19 cellular contexts compared by ENCODE assay signal in genomic region chr15:100229181-100230163, GRCh38.
DNase-seq lines count a peak whose midpoint lies in the region; ATAC-seq and TF ChIP-seq lines count a peak whose summit lies in the region.
"Had no signal": no experiment of that assay in that cellular context is flagged by ENCODE, and none has a peak within 500 bp of the region (broad histone marks: within the 10 kb centered on the region; RNA-seq: fewer than 3 reads in every experiment).

No MANE protein-coding gene starts in this region.

- H3K4me2 ChIP-seq in smooth muscle cell, result no peak overlapping the region
- H3K4me2 ChIP-seq: neural progenitor cell had no signal

- peaks cover 14 to 22% (median 19%) of the 10 kb centered on the region in 4 donors for H3K4me1 Mint-ChIP-seq in CD4-positive, alpha-beta memory T cell
- peaks cover 25% of the 10 kb centered on the region for H3K4me1 Mint-ChIP-seq in activated CD8-positive, alpha-beta T cell treated with anti-CD3 and anti-CD28 coated beads for 36 hours (ENCODE audit: low read depth)
- H3K4me1 Mint-ChIP-seq in naive thymus-derived CD4-positive, alpha-beta T cell, result peaks cover 0 to 34% (median 24%) of the 10 kb centered on the region in 7 donors

- peaks cover 2 to 3% of the 10 kb centered on the region in 2 donors for H3K36me3 Mint-ChIP-seq in CD4-positive, alpha-beta memory T cell
- no peaks in the 10 kb centered on the region for H3K36me3 Mint-ChIP-seq in activated CD8-positive, alpha-beta T cell treated with anti-CD3 and anti-CD28 coated beads for 36 hours (ENCODE audit: low read depth)
- H3K36me3 Mint-ChIP-seq in naive thymus-derived CD4-positive, alpha-beta T cell, result peaks cover 0 to 16% (median 5%) of the 10 kb centered on the region in 5 donors
- H3K36me3 Mint-ChIP-seq: activated naive CD4-positive, alpha-beta T cell treated with anti-CD3 and anti-CD28 coated beads, Interleukin-2, amount 10 ng/mL, durations not matched to agents 7 days and 5 days; neural progenitor cell had no signal

- H3K36me3 ChIP-seq in CD4-positive, alpha-beta memory T cell (ENCODE audit: insufficient read depth, low read length), result no peaks in the 10 kb centered on the region
- no peaks in the 10 kb centered on the region for H3K36me3 ChIP-seq in naive thymus-derived CD4-positive, alpha-beta T cell (ENCODE audit: control insufficient read depth in 2 of 3, insufficient read depth in 3 of 3, low read length in 3 of 3)
- no peaks in the 10 kb centered on the region for H3K36me3 ChIP-seq in smooth muscle cell (ENCODE audit: low read depth)
- H3K36me3 ChIP-seq: neural progenitor cell, upper lobe of right lung had no signal

- H3K4me1 ChIP-seq in CD4-positive, alpha-beta memory T cell (ENCODE audit: insufficient read depth, low read length), result peaks cover 18% of the 10 kb centered on the region
- H3K4me1 ChIP-seq in naive thymus-derived CD4-positive, alpha-beta T cell (ENCODE audit: control insufficient read depth in 2 of 2, insufficient read depth in 2 of 2, low read length in 2 of 2), result peaks cover 11 to 20% of the 10 kb centered on the region in 2 donors
- H3K4me1 ChIP-seq in smooth muscle cell (ENCODE audit: low read depth), result no peaks in the 10 kb centered on the region
- H3K4me1 ChIP-seq: neural progenitor cell, psoas muscle, upper lobe of right lung had no signal

- CTCF ChIA-PET in CD4-positive, alpha-beta memory T cell (lab: Charles Lee; ENCODE audit: partially characterized antibody), result interaction anchor here (1.2 kb wide), 1 partner anchor 109 kb away, joined by 3 read pairs; no protein-coding TSS in a partner anchor
- CTCF ChIA-PET in activated CD8-positive, alpha-beta T cell treated with anti-CD3 and anti-CD28 coated beads for 36 hours (lab: Charles Lee), result interaction anchor here (0.8 kb wide), 1 partner anchor 120 kb away, joined by 4 read pairs; no protein-coding TSS in a partner anchor
- CTCF ChIA-PET in naive thymus-derived CD4-positive, alpha-beta T cell (lab: Charles Lee), result no interaction called here

- H3K27me3 ChIP-seq in CD4-positive, alpha-beta memory T cell (ENCODE audit: insufficient read depth, low read length), result no peaks in the 10 kb centered on the region
- no peaks in the 10 kb centered on the region for H3K27me3 ChIP-seq in naive thymus-derived CD4-positive, alpha-beta T cell (ENCODE audit: control insufficient read depth in 2 of 2, insufficient read depth in 2 of 2, low read length in 2 of 2)
- H3K27me3 ChIP-seq in smooth muscle cell (ENCODE audit: low read depth), result no peaks in the 10 kb centered on the region
- H3K27me3 ChIP-seq: neural progenitor cell, upper lobe of right lung had no signal

- H3K9me3 Mint-ChIP-seq in CD4-positive, alpha-beta memory T cell, result no peaks in the 10 kb centered on the region
- H3K9me3 Mint-ChIP-seq in activated CD8-positive, alpha-beta T cell treated with anti-CD3 and anti-CD28 coated beads for 36 hours, result no peaks in the 10 kb centered on the region
- no peaks in the 10 kb centered on the region for H3K9me3 Mint-ChIP-seq in naive thymus-derived CD4-positive, alpha-beta T cell
- H3K9me3 Mint-ChIP-seq: activated naive CD4-positive, alpha-beta T cell treated with anti-CD3 and anti-CD28 coated beads, Interleukin-2, amount 10 ng/mL, durations not matched to agents 7 days and 5 days; neural progenitor cell had no signal

- no peak overlapping the region for H3K9ac ChIP-seq in smooth muscle cell (ENCODE audit: low read depth)
- H3K9ac ChIP-seq: neural progenitor cell had no signal

- DNase-seq in CD4-positive, alpha-beta memory T cell, result peak in 3 of 5 donors; percentile 54 to 75 (median 56)
- DNase-seq in HT1080 (ENCODE audit: low read depth) (peak; percentile 3), smooth muscle cell (lab: John Stamatoyannopoulos, UW; ENCODE audit: unreplicated experiment) (no peak), putamen (ENCODE audit: low spot score) (no peak)
- DNase-seq in activated CD8-positive, alpha-beta T cell treated with anti-CD3 and anti-CD28 coated beads for 36 hours, result peak; percentile 25
- peak in 4 of 9 donors; percentile 25 to 68 (median 34) for DNase-seq in naive thymus-derived CD4-positive, alpha-beta T cell
- DNase-seq: activated naive CD4-positive, alpha-beta T cell treated with anti-CD3 and anti-CD28 coated beads, Interleukin-2, amount 10 ng/mL, durations not matched to agents 7 days and 5 days; glutamatergic neuron; HCEC 1CT; midbrain; NCI-H1417; NCI-H2171; NCI-H524 treated with DMSO at 0.1 percent for 48 hours; psoas muscle; stimulated activated CD4-positive, alpha-beta T cell treated with anti-CD3 and anti-CD28 coated beads, Interleukin-2, amount 100 ng/mL, for 48 hours; upper lobe of right lung had no signal

- H3K9me3 ChIP-seq in CD4-positive, alpha-beta memory T cell (ENCODE audit: control insufficient read depth in 1 of 2, low read length in 2 of 2), result no peaks in the 10 kb centered on the region
- H3K9me3 ChIP-seq in naive thymus-derived CD4-positive, alpha-beta T cell (ENCODE audit: control insufficient read depth in 2 of 3, low read length in 3 of 3), result no peaks in the 10 kb centered on the region
- no peaks in the 10 kb centered on the region for H3K9me3 ChIP-seq in smooth muscle cell (replicated peaks; ENCODE audit: low read depth)
- H3K9me3 ChIP-seq: psoas muscle, upper lobe of right lung had no signal

- H3K27ac Mint-ChIP-seq in CD4-positive, alpha-beta memory T cell, result peak overlapping the region in 6 of 7 donors; percentile 26 to 91 (median 70)
- no peak overlapping the region for H3K27ac Mint-ChIP-seq in activated CD8-positive, alpha-beta T cell treated with anti-CD3 and anti-CD28 coated beads for 36 hours
- H3K27ac Mint-ChIP-seq in naive thymus-derived CD4-positive, alpha-beta T cell, result peak overlapping the region in 3 of 9 donors; percentile 13 to 88 (median 61)
- H3K27ac Mint-ChIP-seq: activated naive CD4-positive, alpha-beta T cell treated with anti-CD3 and anti-CD28 coated beads, Interleukin-2, amount 10 ng/mL, durations not matched to agents 7 days and 5 days; neural progenitor cell had no signal

- H3K4me3 Mint-ChIP-seq in CD4-positive, alpha-beta memory T cell, result peak overlapping the region in 5 of 8 donors; percentile 32 to 66 (median 49)
- peak overlapping the region; percentile 4 for H3K4me3 Mint-ChIP-seq in activated CD8-positive, alpha-beta T cell treated with anti-CD3 and anti-CD28 coated beads for 36 hours
- H3K4me3 Mint-ChIP-seq in naive thymus-derived CD4-positive, alpha-beta T cell, result peak overlapping the region in 6 of 10 donors; percentile 5 to 70 (median 44)
- H3K4me3 Mint-ChIP-seq: activated naive CD4-positive, alpha-beta T cell treated with anti-CD3 and anti-CD28 coated beads, Interleukin-2, amount 10 ng/mL, durations not matched to agents 7 days and 5 days; neural progenitor cell had no signal

- no peak overlapping the region for H3K4me3 ChIP-seq in CD4-positive, alpha-beta memory T cell (ENCODE audit: low read length in 2 of 2)
- no peak overlapping the region for H3K4me3 ChIP-seq in naive thymus-derived CD4-positive, alpha-beta T cell (ENCODE audit: low read length)
- H3K4me3 ChIP-seq in smooth muscle cell, result no peak overlapping the region
- H3K4me3 ChIP-seq: neural progenitor cell, psoas muscle, upper lobe of right lung had no signal

- no peak for TF ChIP-seq CTCF in activated CD8-positive, alpha-beta T cell treated with anti-CD3 and anti-CD28 coated beads for 36 hours (IDR thresholded peaks at IDR 0.05)
- TF ChIP-seq CTCF in smooth muscle cell (IDR thresholded peaks at IDR 0.05; ENCODE audit: borderline replicate concordance, insufficient read depth, poor library complexity, severe bottlenecking), result no peak

- H3K27ac ChIP-seq in CD4-positive, alpha-beta memory T cell (ENCODE audit: low read depth, low read length), result no peak overlapping the region
- no peak overlapping the region for H3K27ac ChIP-seq in naive thymus-derived CD4-positive, alpha-beta T cell (ENCODE audit: low read depth, low read length)
- no peak overlapping the region for H3K27ac ChIP-seq in smooth muscle cell (ENCODE audit: low read depth)
- H3K27ac ChIP-seq: neural progenitor cell, psoas muscle, upper lobe of right lung had no signal

- POLR2A ChIA-PET in CD4-positive, alpha-beta memory T cell (lab: Charles Lee; ENCODE audit: partially characterized antibody), result no interaction called here
- POLR2A ChIA-PET in activated CD8-positive, alpha-beta T cell treated with anti-CD3 and anti-CD28 coated beads for 36 hours (lab: Charles Lee), result no interaction called here
- POLR2A ChIA-PET in naive thymus-derived CD4-positive, alpha-beta T cell (lab: Charles Lee), result no interaction called here

- WGBS in smooth muscle cell (ENCODE audit: low lambda C conversion rate), result 80% methylated on average over 9 of the region's 9 CpGs

- no peaks in the 10 kb centered on the region for H3K27me3 Mint-ChIP-seq in CD4-positive, alpha-beta memory T cell
- H3K27me3 Mint-ChIP-seq in activated CD8-positive, alpha-beta T cell treated with anti-CD3 and anti-CD28 coated beads for 36 hours, result peaks cover 2% of the 10 kb centered on the region
- peaks cover 0 to 2% (median 0%) of the 10 kb centered on the region in 5 donors for H3K27me3 Mint-ChIP-seq in naive thymus-derived CD4-positive, alpha-beta T cell
- H3K27me3 Mint-ChIP-seq: activated naive CD4-positive, alpha-beta T cell treated with anti-CD3 and anti-CD28 coated beads, Interleukin-2, amount 10 ng/mL, durations not matched to agents 7 days and 5 days had no signal

- no peak overlapping the region for H2AFZ ChIP-seq in smooth muscle cell (ENCODE audit: low read depth)
- H2AFZ ChIP-seq: neural progenitor cell had no signal

- H4K20me1 ChIP-seq in smooth muscle cell (ENCODE audit: low read depth), result no peaks in the 10 kb centered on the region

- no peaks in the 10 kb centered on the region for H3F3A ChIP-seq in smooth muscle cell (ENCODE audit: low read depth)

- no peaks in the 10 kb centered on the region for H3K79me2 ChIP-seq in smooth muscle cell (ENCODE audit: low read depth)

- ATAC-seq in activated CD8-positive, alpha-beta T cell treated with anti-CD3 and anti-CD28 coated beads for 36 hours, result no peak
- ATAC-seq in naive thymus-derived CD4-positive, alpha-beta T cell, result no peak
- no peak for ATAC-seq in GM18873 (IDR thresholded peaks at IDR 0.05; ENCODE audit: low FRiP score, unreplicated experiment)
- ATAC-seq: left lobe of liver, psoas muscle, upper lobe of right lung had no signal

- intact Hi-C loops in CD4-positive, alpha-beta memory T cell (cut with micrococcal nuclease), result no loop called here
- intact Hi-C loops in activated CD8-positive, alpha-beta T cell treated with anti-CD3 and anti-CD28 coated beads for 36 hours (cut with micrococcal nuclease), result no loop called here
- intact Hi-C loops in naive thymus-derived CD4-positive, alpha-beta T cell (cut with micrococcal nuclease), result no loop called here

Comparison
In these comparisons a context has a peak if more than half of its experiments do, and no peak if none do; other contexts are left out.
1. DNase-seq: peak in CD4-positive, alpha-beta memory T cell (3 of 5), HT1080 (single experiment) and activated CD8-positive, alpha-beta T cell treated with anti-CD3 and anti-CD28 coated beads for 36 hours (single experiment); none in smooth muscle cell (single experiment) and putamen (single experiment).
2. Peak in every context shown above with its lines, with median percentiles within 50 percentile points of each other: H3K4me3 Mint-ChIP-seq.